In genomic region chr12:69290545-69291277, GRCh38 we compare ENCODE assay signal across 1 cellular context.
TF ChIP-seq lines count a peak whose summit lies in the region.

No MANE protein-coding gene starts in this region.

TF ChIP-seq in K562, 482 proteins besides CTCF, POLR2A, EP300 and RAD21 (continued from another document and continues in another):
- no peak for TF ChIP-seq ZNF639 (CRISPR knock-in tag; conservative IDR thresholded peaks at IDR 0.05 in 1 of 2, IDR thresholded peaks at IDR 0.05 in 1 of 2)
- TF ChIP-seq TRIM28 (IDR thresholded peaks at IDR 0.05), result no peak
- TF ChIP-seq ZNF24 (IDR thresholded peaks at IDR 0.05), result no peak
- no peak for TF ChIP-seq NFATC3 (IDR thresholded peaks at IDR 0.05)
- no peak for TF ChIP-seq TAF7 (tag; IDR thresholded peaks at IDR 0.05)
- TF ChIP-seq ZNF668 (CRISPR knock-in tag; IDR thresholded peaks at IDR 0.05), result no peak
- TF ChIP-seq SMARCB1 (IDR thresholded peaks at IDR 0.05; ENCODE audit: insufficient read length, low read depth), result no peak
- no peak for TF ChIP-seq CHAMP1 (IDR thresholded peaks at IDR 0.05)
- TF ChIP-seq NR0B1 (IDR thresholded peaks at IDR 0.05; ENCODE audit: partially characterized antibody), result no peak
- TF ChIP-seq SMARCE1 (IDR thresholded peaks at IDR 0.05), result no peak
- TF ChIP-seq ATF7 (IDR thresholded peaks at IDR 0.05), result no peak
- no peak for TF ChIP-seq SOX6 (IDR thresholded peaks at IDR 0.05)
- TF ChIP-seq SAFB (IDR thresholded peaks at IDR 0.05; ENCODE audit: borderline replicate concordance, low read depth, low read length), result no peak
- TF ChIP-seq XRCC5 (IDR thresholded peaks at IDR 0.05; ENCODE audit: low read depth, low read length), result peak; percentile 77
- no peak for TF ChIP-seq CBFA2T2 (conservative IDR thresholded peaks at IDR 0.05)
- TF ChIP-seq HDAC3 (IDR thresholded peaks at IDR 0.05; ENCODE audit: borderline replicate concordance, partially characterized antibody), result no peak
- TF ChIP-seq BCLAF1 (IDR thresholded peaks at IDR 0.05; ENCODE audit: borderline replicate concordance in 1 of 2, control insufficient read depth in 1 of 2, low read depth in 2 of 2, low read length in 1 of 2), result no peak
- no peak for TF ChIP-seq NR4A1 (CRISPR knock-in tag; IDR thresholded peaks at IDR 0.05)
- TF ChIP-seq NR4A1 (tag; IDR thresholded peaks at IDR 0.05), result no peak
- TF ChIP-seq ZNF609 (CRISPR knock-in tag; IDR thresholded peaks at IDR 0.05; ENCODE audit: borderline replicate concordance), result no peak
- TF ChIP-seq NEUROD1 (IDR thresholded peaks at IDR 0.05; ENCODE audit: borderline replicate concordance, low read depth, low read length, partially characterized antibody), result no peak
- TF ChIP-seq THAP7 (CRISPR knock-in tag; IDR thresholded peaks at IDR 0.05), result no peak
- no peak for TF ChIP-seq RBBP5 (IDR thresholded peaks at IDR 0.05; ENCODE audit: borderline replicate concordance, insufficient read depth, low read length, poor library complexity, severe bottlenecking)
- no peak for TF ChIP-seq ZKSCAN8 (CRISPR knock-in tag; IDR thresholded peaks at IDR 0.05)
- TF ChIP-seq MTF1 (CRISPR knock-in tag; IDR thresholded peaks at IDR 0.05; ENCODE audit: borderline replicate concordance), result no peak
- no peak for TF ChIP-seq ZNF436 (CRISPR knock-in tag; IDR thresholded peaks at IDR 0.05)
- 0 out of 2 replicates have a peak, but pooled peaks have one; percentile 36 for TF ChIP-seq HCFC1 (IDR thresholded peaks at IDR 0.05; ENCODE audit: low read depth, low read length)
- TF ChIP-seq ZNF165 (CRISPR knock-in tag; IDR thresholded peaks at IDR 0.05; ENCODE audit: borderline replicate concordance), result no peak
- TF ChIP-seq RFX1 (IDR thresholded peaks at IDR 0.05), result no peak
- TF ChIP-seq CBFB (CRISPR knock-in tag; IDR thresholded peaks at IDR 0.05), result no peak
- TF ChIP-seq ZFP91 (CRISPR knock-in tag; IDR thresholded peaks at IDR 0.05), result no peak
- TF ChIP-seq HOXB6 (CRISPR knock-in tag; IDR thresholded peaks at IDR 0.05; ENCODE audit: borderline replicate concordance), result no peak
- TF ChIP-seq HOMEZ (CRISPR knock-in tag; IDR thresholded peaks at IDR 0.05), result no peak
- TF ChIP-seq CAMTA2 (CRISPR knock-in tag; conservative IDR thresholded peaks at IDR 0.05), result no peak
- no peak for TF ChIP-seq CEBPG (CRISPR knock-in tag; IDR thresholded peaks at IDR 0.05)
- TF ChIP-seq CEBPG (tag; conservative IDR thresholded peaks at IDR 0.05 in 1 of 2, IDR thresholded peaks at IDR 0.05 in 1 of 2), result no peak
- no peak for TF ChIP-seq ELF1 (tag; IDR thresholded peaks at IDR 0.05)
- TF ChIP-seq FIP1L1 (IDR thresholded peaks at IDR 0.05; ENCODE audit: low read depth, low read length, poor library complexity, severe bottlenecking), result no peak
- TF ChIP-seq TAF9B (IDR thresholded peaks at IDR 0.05; ENCODE audit: partially characterized antibody), result no peak
- TF ChIP-seq SFPQ (IDR thresholded peaks at IDR 0.05; ENCODE audit: low read depth, low read length), result no peak
- TF ChIP-seq USF2 (CRISPR knock-in tag; IDR thresholded peaks at IDR 0.05), result no peak
- no peak for TF ChIP-seq CHD1 (IDR thresholded peaks at IDR 0.05; ENCODE audit: low read length)
- no peak for TF ChIP-seq ZNF764 (CRISPR knock-in tag; IDR thresholded peaks at IDR 0.05; ENCODE audit: low read depth)
